In genomic region chr3:117997201-117998049, GRCh38 we compare ENCODE assay signal across 8 cellular contexts.
DNase-seq lines count a peak whose midpoint lies in the region; ATAC-seq and TF ChIP-seq lines count a peak whose summit lies in the region.

No MANE protein-coding gene starts in this region.

- H3K27ac ChIP-seq in 22Rv1 (no peak overlapping the region), skin epidermis (no peak overlapping the region)

- DNase-seq in NCI-H1105 treated with DMSO at 0.1 percent for 48 hours (lab: John Stamatoyannopoulos, UW) (peak; percentile 97), SKM-1 treated with dmso at 0.1 percent for 144 hours (lab: John Stamatoyannopoulos, UW; ENCODE audit: unreplicated experiment) (peak; percentile 45), inferior parietal cortex (ENCODE audit: extremely low spot score) (peak; percentile 94)
- peak; percentile 0 for DNase-seq in central memory CD4-positive, alpha-beta T cell

- H3K4me3 ChIP-seq in skin epidermis: peak overlapping the region; percentile 12 to 44 (median 17)

- peak; percentile 92 for TF ChIP-seq CTCF in 22Rv1 (IDR thresholded peaks at IDR 0.05)

- ATAC-seq in GM18505 (IDR thresholded peaks at IDR 0.05; ENCODE audit: unreplicated experiment): peak; percentile 99
- ATAC-seq in HG02884 (IDR thresholded peaks at IDR 0.05; ENCODE audit: unreplicated experiment): peak; percentile 100

- TF ChIP-seq POLR2A in GM18505 (IDR thresholded peaks at IDR 0.05; ENCODE audit: borderline replicate concordance, extremely low read depth, insufficient read depth, insufficient read length): no peak

Comparison
In these comparisons a context has a peak if more than half of its experiments do, and no peak if none do; other contexts are left out.
1. DNase-seq: peak in every context shown above with its lines; median percentile 97 in NCI-H1105 treated with DMSO at 0.1 percent for 48 hours; 94 in inferior parietal cortex; 45 in SKM-1 treated with dmso at 0.1 percent for 144 hours; 0 in central memory CD4-positive, alpha-beta T cell.